1 cellular context compared by ENCODE assay signal in genomic region chr11:1206391-1207271, GRCh38.
TF ChIP-seq lines count a peak whose summit lies in the region.

No MANE protein-coding gene starts in this region.

TF ChIP-seq in HepG2, 621 proteins besides CTCF, POLR2A, EP300 and RAD21:
- TF ChIP-seq IKZF4 (CRISPR knock-in tag; IDR thresholded peaks at IDR 0.05; ENCODE audit: borderline replicate concordance, low read depth, not compliant biosample characterization) (no peak), NFYC (CRISPR knock-in tag; IDR thresholded peaks at IDR 0.05) (no peak), SNAPC5 (CRISPR knock-in tag; IDR thresholded peaks at IDR 0.05; ENCODE audit: borderline replicate concordance) (no peak), ZNF34 (CRISPR knock-in tag; IDR thresholded peaks at IDR 0.05; ENCODE audit: borderline replicate concordance) (no peak), ZNF775 (CRISPR knock-in tag; IDR thresholded peaks at IDR 0.05; ENCODE audit: borderline replicate concordance) (no peak), ZNF343 (CRISPR knock-in tag; IDR thresholded peaks at IDR 0.05) (no peak), ZMYM2 (CRISPR knock-in tag; IDR thresholded peaks at IDR 0.05) (no peak), ZNF530 (CRISPR knock-in tag; IDR thresholded peaks at IDR 0.05; ENCODE audit: low read depth) (no peak), FOXC1 (CRISPR knock-in tag; IDR thresholded peaks at IDR 0.05; ENCODE audit: borderline replicate concordance) (no peak), ARID4A (CRISPR knock-in tag; IDR thresholded peaks at IDR 0.05; ENCODE audit: borderline replicate concordance) (no peak), GMEB2 (CRISPR knock-in tag; IDR thresholded peaks at IDR 0.05; ENCODE audit: low read depth) (no peak), WIZ (CRISPR knock-in tag; IDR thresholded peaks at IDR 0.05) (no peak)
